16 cellular contexts compared by ENCODE assay signal in the genomic region with DNA sequence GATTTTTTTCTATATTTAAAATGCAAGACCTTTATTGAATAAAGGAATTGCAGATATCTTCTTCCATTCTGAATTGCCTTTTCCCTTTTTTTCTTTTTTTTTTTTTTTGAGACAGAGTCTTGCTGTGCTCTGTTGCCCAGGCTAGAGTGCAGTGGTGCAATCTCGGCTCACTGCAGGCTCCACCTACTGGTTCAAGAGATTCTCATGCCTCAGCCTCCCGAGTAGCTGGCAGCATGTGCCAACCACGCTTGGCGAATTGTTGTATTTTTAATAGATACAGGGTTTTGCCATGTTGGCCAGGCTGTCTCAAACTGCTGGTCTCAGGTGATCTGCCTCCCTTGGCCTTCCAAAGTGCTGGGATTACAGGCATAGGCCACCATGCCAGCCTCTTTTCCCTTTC.
A peak's percentile ranks its signal among the peaks of the same experiment; 100 is the strongest.
DNase-seq lines count a peak whose midpoint lies in the region; TF ChIP-seq lines count a peak whose summit lies in the region.
"Had no signal": no experiment of that assay in that cellular context is flagged by ENCODE, and none has a peak within 500 bp of the region (broad histone marks: within the 10 kb centered on the region; RNA-seq: fewer than 3 reads in every experiment).

No MANE protein-coding gene starts in this region.

- no peaks in the 10 kb centered on the region for H3K9me3 ChIP-seq in cardiac muscle cell (ENCODE audit: low read depth)
- H3K9me3 ChIP-seq in right atrium auricular region, result no peaks in the 10 kb centered on the region
- no peaks in the 10 kb centered on the region for H3K9me3 ChIP-seq in thyroid gland
- peaks cover 4% of the 10 kb centered on the region; the same call in 1 of the 2 replicates for H3K9me3 ChIP-seq in SJCRH30 (replicated peaks)
- H3K9me3 ChIP-seq: SJSA1 had no signal

- DNase-seq in cardiac muscle cell (ENCODE audit: low read depth in 1 of 2, low spot score in 1 of 2) (no peak), right atrium auricular region (ENCODE audit: low spot score) (no peak), NCI-H460 (ENCODE audit: extremely low read depth, low read depth) (peak; percentile 12), epithelial cell of proximal tubule (ENCODE audit: low read depth) (no peak), thyroid gland (peak; percentile 20 to 35), NCI-H446 treated with DMSO at 0.1 percent for 48 hours (lab: John Stamatoyannopoulos, UW) (no peak), SJCRH30 (no peak)
- no peak for DNase-seq in activated CD4-positive, alpha-beta memory T cell treated with anti-CD3 and anti-CD28 coated beads for 36 hours
- DNase-seq: activated CD8-positive, alpha-beta memory T cell treated with anti-CD3 and anti-CD28 coated beads, Interleukin-2, amount 50 U/mL, for 4 hours; caudate nucleus; DMS53; NCI-H1105; stimulated activated CD8-positive, alpha-beta memory T cell treated with anti-CD3 and anti-CD28 coated beads, Interleukin-4, amount 100 ng/mL, for 48 hours had no signal

- WGBS in thyroid gland, 2 donors, result 54 to 69% methylated on average over 4 of the region's 4 CpGs

- no peak overlapping the region for H3K4me3 Mint-ChIP-seq in activated CD4-positive, alpha-beta memory T cell treated with anti-CD3 and anti-CD28 coated beads for 36 hours
- H3K4me3 Mint-ChIP-seq: activated naive CD4-positive, alpha-beta T cell treated with anti-CD3 and anti-CD28 coated beads, Interleukin-2, amount 50 U/mL, for 24 hours had no signal

- no peaks in the 10 kb centered on the region for H3K4me1 Mint-ChIP-seq in activated CD4-positive, alpha-beta memory T cell treated with anti-CD3 and anti-CD28 coated beads for 36 hours (ENCODE audit: low read depth)
- H3K4me1 Mint-ChIP-seq: activated naive CD4-positive, alpha-beta T cell treated with anti-CD3 and anti-CD28 coated beads, Interleukin-2, amount 50 U/mL, for 24 hours had no signal

- H3K27me3 ChIP-seq in cardiac muscle cell (no peaks in the 10 kb centered on the region), right atrium auricular region (no peaks in the 10 kb centered on the region), thyroid gland (no peaks in the 10 kb centered on the region), SJCRH30 (no peaks in the 10 kb centered on the region)
- H3K27me3 ChIP-seq: SJSA1 had no signal

- CTCF ChIA-PET in activated CD4-positive, alpha-beta memory T cell treated with anti-CD3 and anti-CD28 coated beads for 36 hours (lab: Charles Lee), result no interaction called here

- H3K9me3 Mint-ChIP-seq in activated CD4-positive, alpha-beta memory T cell treated with anti-CD3 and anti-CD28 coated beads for 36 hours, result no peaks in the 10 kb centered on the region
- H3K9me3 Mint-ChIP-seq: activated naive CD4-positive, alpha-beta T cell treated with anti-CD3 and anti-CD28 coated beads, Interleukin-2, amount 50 U/mL, for 24 hours had no signal

- no peaks in the 10 kb centered on the region for H3K36me3 ChIP-seq in cardiac muscle cell
- H3K36me3 ChIP-seq in right atrium auricular region, result no peaks in the 10 kb centered on the region
- no peaks in the 10 kb centered on the region for H3K36me3 ChIP-seq in thyroid gland
- H3K36me3 ChIP-seq in SJCRH30, result peaks cover 49% of the 10 kb centered on the region
- H3K36me3 ChIP-seq: SJSA1 had no signal

- TF ChIP-seq CTCF in cardiac muscle cell (IDR thresholded peaks at IDR 0.05; ENCODE audit: low read depth, low read length) (peak; percentile 5), right atrium auricular region (IDR thresholded peaks at IDR 0.05) (peak in 1 of 2 donors; percentile 19), epithelial cell of proximal tubule (conservative IDR thresholded peaks at IDR 0.05; ENCODE audit: low read depth, low read length) (peak; percentile 26), thyroid gland (IDR thresholded peaks at IDR 0.05) (no peak)

- H3K27ac Mint-ChIP-seq in activated CD4-positive, alpha-beta memory T cell treated with anti-CD3 and anti-CD28 coated beads for 36 hours, result no peak overlapping the region
- H3K27ac Mint-ChIP-seq: activated naive CD4-positive, alpha-beta T cell treated with anti-CD3 and anti-CD28 coated beads, Interleukin-2, amount 50 U/mL, for 24 hours had no signal

- H3K4me1 ChIP-seq in cardiac muscle cell (ENCODE audit: low read depth), result no peaks in the 10 kb centered on the region
- no peaks in the 10 kb centered on the region for H3K4me1 ChIP-seq in right atrium auricular region
- no peaks in the 10 kb centered on the region for H3K4me1 ChIP-seq in thyroid gland
- H3K4me1 ChIP-seq in SJCRH30, result no peaks in the 10 kb centered on the region
- H3K4me1 ChIP-seq: SJSA1 had no signal

- no peaks in the 10 kb centered on the region for H3K36me3 Mint-ChIP-seq in activated CD4-positive, alpha-beta memory T cell treated with anti-CD3 and anti-CD28 coated beads for 36 hours
- H3K36me3 Mint-ChIP-seq: activated naive CD4-positive, alpha-beta T cell treated with anti-CD3 and anti-CD28 coated beads, Interleukin-2, amount 50 U/mL, for 24 hours had no signal

- TF ChIP-seq POLR2A in thyroid gland (IDR thresholded peaks at IDR 0.05), result no peak

- no peaks in the 10 kb centered on the region for H3K27me3 Mint-ChIP-seq in activated CD4-positive, alpha-beta memory T cell treated with anti-CD3 and anti-CD28 coated beads for 36 hours
- H3K27me3 Mint-ChIP-seq: activated naive CD4-positive, alpha-beta T cell treated with anti-CD3 and anti-CD28 coated beads, Interleukin-2, amount 50 U/mL, for 24 hours had no signal

- no peak overlapping the region for H3K27ac ChIP-seq in cardiac muscle cell
- H3K27ac ChIP-seq in right atrium auricular region, result no peak overlapping the region
- H3K27ac ChIP-seq in thyroid gland, result no peak overlapping the region
- H3K27ac ChIP-seq in SJCRH30, result no peak overlapping the region
- H3K27ac ChIP-seq: SJSA1, VCaP had no signal

- POLR2A ChIA-PET in activated CD4-positive, alpha-beta memory T cell treated with anti-CD3 and anti-CD28 coated beads for 36 hours (lab: Charles Lee), result no interaction called here

- intact Hi-C loops in thyroid gland (cut with DNase I), result no loop called here
- intact Hi-C loops in activated CD4-positive, alpha-beta memory T cell treated with anti-CD3 and anti-CD28 coated beads for 36 hours (cut with micrococcal nuclease), result no loop called here

- H3K4me3 ChIP-seq in cardiac muscle cell, result no peak overlapping the region
- no peak overlapping the region for H3K4me3 ChIP-seq in right atrium auricular region
- H3K4me3 ChIP-seq in epithelial cell of proximal tubule (ENCODE audit: low read depth, low read length), result no peak overlapping the region
- H3K4me3 ChIP-seq in thyroid gland (replicated peaks in 1 of 3), result no peak overlapping the region
- H3K4me3 ChIP-seq in SJCRH30, result no peak overlapping the region
- H3K4me3 ChIP-seq: SJSA1 had no signal

Comparison
In these comparisons a context has a peak if more than half of its experiments do, and no peak if none do; other contexts are left out.
1. DNase-seq: peak in NCI-H460 (single experiment) and thyroid gland (2 of 2); none in cardiac muscle cell (0 of 2), right atrium auricular region (single experiment), epithelial cell of proximal tubule (single experiment), NCI-H446 treated with DMSO at 0.1 percent for 48 hours (single experiment), SJCRH30 (0 of 2) and activated CD4-positive, alpha-beta memory T cell treated with anti-CD3 and anti-CD28 coated beads for 36 hours (single experiment).
2. CTCF ChIP-seq: peak in cardiac muscle cell (single experiment) and epithelial cell of proximal tubule (single experiment); none in thyroid gland (0 of 6).